17 cellular contexts compared by ENCODE assay signal in the genomic region with DNA sequence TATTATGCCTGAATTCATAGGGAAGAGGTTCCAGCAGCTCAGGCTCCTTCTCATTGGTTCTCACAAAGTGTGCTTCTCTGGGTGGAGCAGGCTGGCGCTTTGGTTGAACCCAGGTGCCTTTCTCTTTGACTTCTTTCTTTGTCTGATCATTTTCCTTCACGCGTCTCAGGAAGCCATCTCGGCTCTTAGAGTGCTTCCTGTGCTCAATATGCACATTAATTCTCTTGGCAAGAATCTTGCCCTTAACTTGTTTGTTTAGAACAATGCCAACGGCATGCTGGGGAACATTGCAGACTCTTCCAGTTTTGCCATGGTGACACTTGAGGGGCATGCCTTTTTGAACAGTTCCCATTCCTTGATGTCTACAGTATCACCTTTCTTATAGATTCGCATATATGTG.
"Had no signal": no experiment of that assay in that cellular context is flagged by ENCODE, and none has a peak within 500 bp of the region (broad histone marks: within the 10 kb centered on the region; RNA-seq: fewer than 3 reads in every experiment).

No MANE protein-coding gene starts in this region.

- H3K4me3 ChIP-seq: dorsolateral prefrontal cortex, left lung, right atrium auricular region, tibial nerve had no signal

- H3K27ac Mint-ChIP-seq: activated B cell treated with CpG ODN at 0.5 μM for 24 hours; T-helper 1 cell treated with Interleukin-12 subunit alpha and Interleukin-12 subunit beta and Interleukin-4 antibody, amounts not matched to agents 30 μg/mL and 1 μg/mL, for 36 hours had no signal

- H3K9me3 Mint-ChIP-seq: activated B cell treated with CpG ODN at 0.5 μM for 24 hours had no signal

- H3K4me3 Mint-ChIP-seq: activated B cell treated with CpG ODN at 0.5 μM for 24 hours; brain; neural crest cell; T-helper 1 cell treated with Interleukin-12 subunit alpha and Interleukin-12 subunit beta and Interleukin-4 antibody, amounts not matched to agents 30 μg/mL and 1 μg/mL, for 36 hours had no signal

- H3K9me3 ChIP-seq: left lung, right atrium auricular region, tibial nerve had no signal

- DNase-seq: activated B cell treated with CpG ODN at 0.5 μM for 24 hours; activated CD4-positive, alpha-beta T cell treated with anti-CD3 and anti-CD28 coated beads, Interleukin-2, amount 50 U/mL, for 1 hour; amygdala; dorsolateral prefrontal cortex; foreskin keratinocyte; head of caudate nucleus; mesenchymal stem cell had no signal

- H3K36me3 ChIP-seq: left lung, right atrium auricular region, tibial nerve had no signal

- ATAC-seq: activated naive CD4-positive, alpha-beta T cell treated with anti-CD3 and anti-CD28 coated beads, Interleukin-2, amount 50 U/mL, for 72 hours; foreskin keratinocyte; SK-N-SH treated with all-trans-retinoic acid at 6 μM for 48 hours had no signal

- FAIRE-seq: islet of Langerhans, small intestine had no signal

- H3K27me3 ChIP-seq: dorsolateral prefrontal cortex, foreskin keratinocyte, left lung, right atrium auricular region, tibial nerve had no signal

- H3K27ac ChIP-seq: dorsolateral prefrontal cortex, foreskin keratinocyte had no signal

- H3K27me3 Mint-ChIP-seq: brain had no signal

- H3K36me3 Mint-ChIP-seq: activated naive CD4-positive, alpha-beta T cell treated with anti-CD3 and anti-CD28 coated beads, Interleukin-2, amount 50 U/mL, for 72 hours; brain had no signal
